ENCODE assay signal across 21 cellular contexts in the genomic region with DNA sequence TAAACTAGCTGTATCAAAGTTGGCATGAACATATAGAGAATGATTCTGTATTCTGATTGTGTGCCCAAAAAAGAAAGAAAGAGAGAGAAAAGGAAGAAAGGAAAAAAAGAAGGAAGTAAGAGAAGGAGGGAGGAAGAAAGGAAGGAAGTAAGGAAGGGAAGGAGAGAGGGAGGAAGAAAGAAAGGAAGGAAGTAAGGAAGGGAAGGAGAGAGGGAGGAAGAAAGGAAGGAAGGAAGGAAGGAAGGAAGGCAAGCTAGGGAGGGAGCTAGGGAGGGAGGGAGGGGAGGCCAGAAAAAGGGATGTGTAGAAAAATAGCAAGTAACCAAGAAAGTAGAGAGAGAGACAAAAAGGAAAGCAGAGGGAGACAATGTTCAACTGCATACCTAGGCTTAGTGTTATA.
DNase-seq lines count a peak whose midpoint lies in the region; ATAC-seq and TF ChIP-seq lines count a peak whose summit lies in the region.
"Had no signal": no experiment of that assay in that cellular context is flagged by ENCODE, and none has a peak within 500 bp of the region (broad histone marks: within the 10 kb centered on the region; RNA-seq: fewer than 3 reads in every experiment).

No MANE protein-coding gene starts in this region.

- no peaks in the 10 kb centered on the region for H3K27me3 Mint-ChIP-seq in activated T-cell treated with anti-CD3 and anti-CD28 coated beads, Interleukin-2, amount 50 U/mL, for 24 hours
- H3K27me3 Mint-ChIP-seq in effector memory CD8-positive, alpha-beta T cell: no peaks in the 10 kb centered on the region
- H3K27me3 Mint-ChIP-seq in stimulated activated naive CD8-positive, alpha-beta T cell treated with anti-CD3 and anti-CD28 coated beads, Interleukin-15, amount 100 ng/mL, for 72 hours: no peaks in the 10 kb centered on the region

- intact Hi-C loops in transverse colon (cut with DNase I; ENCODE audit: low total_unique reads): no loop called here

- H3K4me1 ChIP-seq in transverse colon: peaks cover 0 to 11% (median 0%) of the 10 kb centered on the region in 4 donors
- H3K4me1 ChIP-seq: colonic mucosa had no signal

- TF ChIP-seq CTCF in NB4 (IDR thresholded peaks at IDR 0.05; ENCODE audit: low read depth, low read length) (no peak), transverse colon (IDR thresholded peaks at IDR 0.05) (no peak)

- no peak for TF ChIP-seq EP300 in transverse colon (IDR thresholded peaks at IDR 0.05; ENCODE audit: low read depth)

- peak overlapping the region; percentile 50 for H3K27ac Mint-ChIP-seq in activated T-cell treated with anti-CD3 and anti-CD28 coated beads, Interleukin-2, amount 50 U/mL, for 24 hours
- peak overlapping the region; percentile 88 to 99 for H3K27ac Mint-ChIP-seq in effector memory CD8-positive, alpha-beta T cell
- H3K27ac Mint-ChIP-seq in stimulated activated naive CD8-positive, alpha-beta T cell treated with anti-CD3 and anti-CD28 coated beads, Interleukin-15, amount 100 ng/mL, for 72 hours: peak overlapping the region in 1 of 2 donors; percentile 52

- TF ChIP-seq POLR2A in NB4 (IDR thresholded peaks at IDR 0.05; ENCODE audit: extremely low read depth, insufficient read length) (no peak), transverse colon (IDR thresholded peaks at IDR 0.05) (no peak)

- H3K9me3 ChIP-seq in transverse colon: no peaks in the 10 kb centered on the region
- H3K9me3 ChIP-seq: body of pancreas, colonic mucosa, stomach had no signal

- H3K4me3 ChIP-seq in NB4 (ENCODE audit: low read depth, low read length) (peak overlapping the region; percentile 68), transverse colon (no peak overlapping the region)
- H3K4me3 ChIP-seq: body of pancreas, colonic mucosa, stomach had no signal

- peaks cover 57% of the 10 kb centered on the region for H3K4me1 Mint-ChIP-seq in activated T-cell treated with anti-CD3 and anti-CD28 coated beads, Interleukin-2, amount 50 U/mL, for 24 hours (ENCODE audit: low read depth)
- H3K4me1 Mint-ChIP-seq in effector memory CD8-positive, alpha-beta T cell (ENCODE audit: low read depth in 2 of 2): peaks cover 46 to 74% of the 10 kb centered on the region in 2 donors
- H3K4me1 Mint-ChIP-seq in stimulated activated naive CD8-positive, alpha-beta T cell treated with anti-CD3 and anti-CD28 coated beads, Interleukin-15, amount 100 ng/mL, for 72 hours: peaks cover 67% of the 10 kb centered on the region

- no peak overlapping the region for H3K27ac ChIP-seq in transverse colon
- H3K27ac ChIP-seq: body of pancreas, colonic mucosa had no signal

- no peak overlapping the region for H3K4me3 Mint-ChIP-seq in activated T-cell treated with anti-CD3 and anti-CD28 coated beads, Interleukin-2, amount 50 U/mL, for 24 hours
- peak overlapping the region; percentile 86 to 100 for H3K4me3 Mint-ChIP-seq in effector memory CD8-positive, alpha-beta T cell
- peak overlapping the region; percentile 48 to 52 for H3K4me3 Mint-ChIP-seq in stimulated activated naive CD8-positive, alpha-beta T cell treated with anti-CD3 and anti-CD28 coated beads, Interleukin-15, amount 100 ng/mL, for 72 hours

- H3K27me3 ChIP-seq in transverse colon: no peaks in the 10 kb centered on the region
- H3K27me3 ChIP-seq: body of pancreas, colonic mucosa, stomach had no signal

- no peaks in the 10 kb centered on the region for H3K36me3 ChIP-seq in transverse colon
- H3K36me3 ChIP-seq: colonic mucosa, stomach had no signal

- no peaks in the 10 kb centered on the region for H3K9me3 Mint-ChIP-seq in activated T-cell treated with anti-CD3 and anti-CD28 coated beads, Interleukin-2, amount 50 U/mL, for 24 hours
- no peaks in the 10 kb centered on the region for H3K9me3 Mint-ChIP-seq in effector memory CD8-positive, alpha-beta T cell
- no peaks in the 10 kb centered on the region for H3K9me3 Mint-ChIP-seq in stimulated activated naive CD8-positive, alpha-beta T cell treated with anti-CD3 and anti-CD28 coated beads, Interleukin-15, amount 100 ng/mL, for 72 hours

- DNase-seq in activated T-cell treated with anti-CD3 and anti-CD28 coated beads, Interleukin-2, amount 50 U/mL, for 24 hours: no peak
- DNase-seq in activated T-cell treated with anti-CD3 and anti-CD28 coated beads for 4 hours: no peak
- no peak for DNase-seq in NB4 (ENCODE audit: low read depth)
- no peak for DNase-seq in effector memory CD8-positive, alpha-beta T cell
- DNase-seq in stimulated activated naive CD8-positive, alpha-beta T cell treated with anti-CD3 and anti-CD28 coated beads, Interleukin-15, amount 100 ng/mL, for 72 hours: no peak
- no peak for DNase-seq in iPS-NIHi7 (ENCODE audit: extremely low spot score)
- DNase-seq in transverse colon: no peak
- DNase-seq: ACHN; body of pancreas; C1 segment of cervical spinal cord; colonic mucosa; H7; mammary epithelial cell; NCI-H1436; NCI-H510A treated with DMSO at 0.1 percent for 48 hours; NK-92 treated with Interleukin-12 subunit alpha and Interleukin-12 subunit beta, amount 100 ng/mL, for 24 hours; retina; stimulated activated CD4-positive, alpha-beta T cell treated with anti-CD3 and anti-CD28 coated beads, Interleukin-4, amount 100 ng/mL, for 24 hours; stomach; trophoblast cell had no signal

- in situ Hi-C loops in transverse colon (cut with MboI; ENCODE audit: low pct_ligation_motif_present in 1 of 4, low pct_unique_long_range_greater_than_20kb in 1 of 4, low sequenced_read_pairs in 3 of 4): loop anchor here in 2 of 4 donors (25.0 kb wide), 1 partner anchor 222 kb away; no protein-coding TSS in a partner anchor

- no peaks in the 10 kb centered on the region for H3K36me3 Mint-ChIP-seq in activated T-cell treated with anti-CD3 and anti-CD28 coated beads, Interleukin-2, amount 50 U/mL, for 24 hours (ENCODE audit: low read depth)
- H3K36me3 Mint-ChIP-seq in effector memory CD8-positive, alpha-beta T cell (ENCODE audit: insufficient read depth): peaks cover 54% of the 10 kb centered on the region

- no peak for ATAC-seq in effector memory CD8-positive, alpha-beta T cell (replicated peaks)
- ATAC-seq in stimulated activated naive CD8-positive, alpha-beta T cell treated with anti-CD3 and anti-CD28 coated beads, Interleukin-15, amount 100 ng/mL, for 72 hours: no peak
- no peak for ATAC-seq in HG03039 (IDR thresholded peaks at IDR 0.05; ENCODE audit: unreplicated experiment)
- ATAC-seq: body of pancreas had no signal
